16 cellular contexts compared by ENCODE assay signal in genomic region chr2:152347076-152347475, GRCh38. TPM values are rescaled to one million over a fixed set of nuclear protein-coding genes. Genes with fewer than 3 reads are reported as not detected.
DNase-seq lines count a peak whose midpoint lies in the region; FAIRE-seq and TF ChIP-seq lines count a peak whose summit lies in the region.
"Had no signal": no experiment of that assay in that cellular context is flagged by ENCODE, and none has a peak within 500 bp of the region (broad histone marks: within the 10 kb centered on the region; RNA-seq: fewer than 3 reads in every experiment).

No MANE protein-coding gene starts in this region.

- no peak overlapping the region for H2BK15ac ChIP-seq in mesenchymal stem cell (ENCODE audit: low read depth, poor library complexity, severe bottlenecking)

- H3K9ac ChIP-seq in mesenchymal stem cell (ENCODE audit: low read length) (no peak overlapping the region), colonic mucosa (ENCODE audit: low read depth in 2 of 2, low read length in 2 of 2) (no peak overlapping the region)

- intact Hi-C loops in vagina (cut with DNase I): loop anchor here (10.0 kb wide), 1 partner anchor 48 kb away; no protein-coding TSS in a partner anchor
- intact Hi-C loops in colonic mucosa (cut with DNase I): no loop called here

- no peak overlapping the region for H3K23ac ChIP-seq in mesenchymal stem cell (ENCODE audit: low read length in 2 of 2)

- no peak overlapping the region for H3K4me3 ChIP-seq in bronchial epithelial cell (ENCODE audit: low read depth, low read length)
- H3K4me3 ChIP-seq in mesenchymal stem cell (ENCODE audit: insufficient read depth in 1 of 2, low read depth in 1 of 2, low read length in 2 of 2): no peak overlapping the region
- no peak overlapping the region for H3K4me3 ChIP-seq in vagina
- H3K4me3 ChIP-seq in colonic mucosa: no peak overlapping the region

- H4K91ac ChIP-seq in mesenchymal stem cell (ENCODE audit: low read length): no peak overlapping the region

- H2BK5ac ChIP-seq in mesenchymal stem cell (ENCODE audit: low read depth, low read length, poor library complexity, severe bottlenecking): no peak overlapping the region

- H3K14ac ChIP-seq in mesenchymal stem cell (ENCODE audit: low read length in 2 of 2): no peak overlapping the region

- H3K27ac ChIP-seq in mesenchymal stem cell (ENCODE audit: low read length, poor library complexity, severe bottlenecking) (no peak overlapping the region), vagina (no peak overlapping the region), colonic mucosa (no peak overlapping the region)

- no peak overlapping the region for H3K4me2 ChIP-seq in mesenchymal stem cell (ENCODE audit: low read length, poor library complexity, severe bottlenecking)

- no peak overlapping the region for H2BK12ac ChIP-seq in mesenchymal stem cell (ENCODE audit: low read length in 2 of 2)

- H3K27me3 ChIP-seq in bronchial epithelial cell (ENCODE audit: control insufficient read depth, insufficient read depth, low read length): no peaks in the 10 kb centered on the region
- H3K27me3 ChIP-seq in mesenchymal stem cell (ENCODE audit: control insufficient read depth in 1 of 2, insufficient read depth in 1 of 2, low read length in 2 of 2): no peaks in the 10 kb centered on the region
- no peaks in the 10 kb centered on the region for H3K27me3 ChIP-seq in vagina
- H3K27me3 ChIP-seq in colonic mucosa: no peaks in the 10 kb centered on the region

- no peak for FAIRE-seq in bronchial epithelial cell (lab: Jason Lieb, UNC)

- H3K36me3 ChIP-seq in bronchial epithelial cell (ENCODE audit: control insufficient read depth, insufficient read depth, low read length): no peaks in the 10 kb centered on the region
- peaks cover 10 to 30% of the 10 kb centered on the region in 2 experiments for H3K36me3 ChIP-seq in mesenchymal stem cell (ENCODE audit: control insufficient read depth in 1 of 2, insufficient read depth in 2 of 2, low read depth in 1 of 2, low read length in 2 of 2)
- no peaks in the 10 kb centered on the region for H3K36me3 ChIP-seq in vagina
- no peaks in the 10 kb centered on the region for H3K36me3 ChIP-seq in colonic mucosa

- TF ChIP-seq POLR2A in vagina (IDR thresholded peaks at IDR 0.05): no peak

- no peak overlapping the region for H3K18ac ChIP-seq in mesenchymal stem cell (ENCODE audit: low read depth in 1 of 2, low read length in 2 of 2)

- DNase-seq in AG20443 (ENCODE audit: low spot score) (peak; percentile 64), LHCN-M2 (ENCODE audit: low read depth) (peak; percentile 78), bronchial epithelial cell (ENCODE audit: low read depth) (peak; percentile 56), mesenchymal stem cell (peak; percentile 71), vagina (ENCODE audit: extremely low spot score in 2 of 2) (no peak), colonic mucosa (no peak), NCI-H526 (lab: John Stamatoyannopoulos, UW) (no peak), putamen (ENCODE audit: low spot score) (no peak)
- DNase-seq: activated CD4-positive, alpha-beta T cell treated with anti-CD3 and anti-CD28 coated beads for 4 hours; activated naive CD8-positive, alpha-beta T cell treated with anti-CD3 and anti-CD28 coated beads for 36 hours; activated T-cell treated with anti-CD3 and anti-CD28 coated beads, Interleukin-2, amount 50 U/mL, for 1 hour; DMS79; NCI-H2081; NCI-H748 treated with DMSO at 0.1 percent for 48 hours; Right ventricle myocardium superior; stimulated activated CD4-positive, alpha-beta T cell treated with anti-CD3 and anti-CD28 coated beads, Interleukin-4, amount 100 ng/mL, for 4 hours had no signal

- H4K8ac ChIP-seq in mesenchymal stem cell (ENCODE audit: low read length): no peak overlapping the region

- no peak overlapping the region for H2BK120ac ChIP-seq in mesenchymal stem cell (ENCODE audit: low read depth, low read length)

- no peak overlapping the region for H3K4ac ChIP-seq in mesenchymal stem cell (ENCODE audit: low read depth in 1 of 2, low read length in 2 of 2)

- peaks cover 21% of the 10 kb centered on the region for H3K79me1 ChIP-seq in mesenchymal stem cell (replicated peaks; ENCODE audit: low read length, poor library complexity, severe bottlenecking)

- no peak for TF ChIP-seq CTCF in bronchial epithelial cell (IDR thresholded peaks at IDR 0.05; ENCODE audit: insufficient read depth, low read length, severe bottlenecking)
- TF ChIP-seq CTCF in vagina (IDR thresholded peaks at IDR 0.05): no peak
- no peak for TF ChIP-seq CTCF in colonic mucosa (IDR thresholded peaks at IDR 0.05)

- no peak overlapping the region for H2AK5ac ChIP-seq in mesenchymal stem cell (ENCODE audit: low read length, severe bottlenecking)

- H3K9me3 ChIP-seq in mesenchymal stem cell (ENCODE audit: control insufficient read depth, low read length) (no peaks in the 10 kb centered on the region), vagina (no peaks in the 10 kb centered on the region), colonic mucosa (no peaks in the 10 kb centered on the region)

- H2AFZ ChIP-seq in mesenchymal stem cell (ENCODE audit: low read depth, low read length): no peak overlapping the region

- WGBS in mesenchymal stem cell: 93% methylated on average over 3 of the region's 3 CpGs

- peaks cover 1% of the 10 kb centered on the region for H3K4me1 ChIP-seq in mesenchymal stem cell (ENCODE audit: control insufficient read depth, insufficient read depth, low read depth, low read length)
- peaks cover 6% of the 10 kb centered on the region for H3K4me1 ChIP-seq in vagina
- H3K4me1 ChIP-seq in colonic mucosa: no peaks in the 10 kb centered on the region

RNA-seq across cellular contexts. Expression of gene FMNL2, which starts 12.1 kb away (rescaled TPM):
- total RNA-seq in LHCN-M2 (2014; rRNA removed): 11.6 and 12.2 TPM in 2 replicates
- 2.9 TPM for polyA plus RNA-seq in LHCN-M2 (2012)
- 15.1 and 24.7 TPM in 2 replicates for total RNA-seq in bronchial epithelial cell
- polyA plus RNA-seq in mesenchymal stem cell (2013, experiment 1 of 2): 15.4 TPM
- polyA plus RNA-seq in mesenchymal stem cell (2013, experiment 2 of 2): 15.7 TPM
- 35.4 TPM for total RNA-seq in vagina
- 10 to 100 TPM; 10.6 to 17.5 TPM for total RNA-seq in colonic mucosa

Comparison
In these comparisons a context has a peak if more than half of its experiments do, and no peak if none do; other contexts are left out.
1. DNase-seq: peak in AG20443 (single experiment), LHCN-M2 (single experiment), bronchial epithelial cell (single experiment) and mesenchymal stem cell (single experiment); none in vagina (0 of 2), colonic mucosa (single experiment), NCI-H526 (0 of 2) and putamen (single experiment).